In genomic region chr11:60873533-60873932, GRCh38 we compare ENCODE assay signal across 1 cellular context.
TF ChIP-seq lines count a peak whose summit lies in the region.

No MANE protein-coding gene starts in this region.

TF ChIP-seq in A549, 52 proteins besides CTCF, POLR2A, EP300 and RAD21 (continued from another document):
- no peak for TF ChIP-seq MAZ (IDR thresholded peaks at IDR 0.05; ENCODE audit: borderline replicate concordance, low read depth, low read length)
- TF ChIP-seq TP53 (CRISPR knock-in tag; IDR thresholded peaks at IDR 0.05), result no peak
- no peak for TF ChIP-seq EHMT2 (IDR thresholded peaks at IDR 0.05; ENCODE audit: low read depth)
- TF ChIP-seq HOXA7 (CRISPR knock-in tag; IDR thresholded peaks at IDR 0.05), result no peak
- TF ChIP-seq E2F6 (IDR thresholded peaks at IDR 0.05; ENCODE audit: borderline replicate concordance, low read depth), result no peak
- no peak for TF ChIP-seq NPAS2 (CRISPR knock-in tag; IDR thresholded peaks at IDR 0.05; ENCODE audit: borderline replicate concordance)
- TF ChIP-seq ELK1 (IDR thresholded peaks at IDR 0.05; ENCODE audit: low read depth, low read length), result no peak
- TF ChIP-seq MAX (IDR thresholded peaks at IDR 0.05), result no peak
- no peak for TF ChIP-seq ZFP36 (IDR thresholded peaks at IDR 0.05; ENCODE audit: borderline replicate concordance, partially characterized antibody)
